8 cellular contexts compared by ENCODE assay signal in the genomic region with DNA sequence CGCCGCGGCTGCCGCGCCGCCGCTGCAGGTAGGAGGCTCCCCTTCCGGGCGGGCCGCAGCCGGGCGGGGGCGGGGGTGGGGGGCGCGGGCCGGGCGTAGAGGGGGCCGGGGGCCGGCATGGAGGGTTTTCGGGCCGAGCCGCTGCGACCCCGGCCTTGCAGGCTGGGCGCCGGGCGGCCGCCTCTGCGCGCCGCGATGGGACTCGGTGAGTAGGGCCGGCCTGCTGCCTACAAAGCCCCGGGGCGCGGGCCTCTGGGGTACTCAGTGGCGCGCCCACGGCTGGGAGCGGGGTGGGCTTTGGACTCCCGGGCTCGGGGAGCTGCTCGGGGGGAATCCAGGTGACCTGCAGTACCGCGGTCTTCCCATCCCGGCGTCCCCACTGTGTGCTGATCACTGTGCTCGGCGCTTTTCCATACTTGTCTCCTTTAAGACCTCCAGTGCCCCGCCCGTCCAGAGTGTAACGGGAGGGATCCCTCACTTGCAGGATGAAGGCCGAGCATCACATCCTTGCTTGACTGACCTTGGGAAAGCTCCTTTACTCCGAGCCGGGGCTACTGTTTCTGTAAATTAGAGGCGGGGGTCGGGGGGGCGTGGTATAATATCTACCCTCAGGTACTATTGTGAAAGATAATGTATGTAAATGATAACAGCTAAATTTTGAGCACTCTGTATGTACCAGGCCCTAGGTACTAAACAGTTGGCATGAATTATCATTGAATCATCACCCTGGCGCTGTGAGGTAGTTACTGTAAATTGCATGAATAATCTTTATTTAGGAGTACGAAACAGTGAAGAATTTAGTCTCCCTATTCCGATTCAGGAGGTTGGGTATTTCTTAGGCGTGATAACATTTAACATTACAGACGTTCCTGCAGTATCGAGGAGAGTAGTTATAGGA. TPM values are rescaled to one million over a fixed set of nuclear protein-coding genes. Genes with fewer than 3 reads are reported as not detected.
DNase-seq lines count a peak whose midpoint lies in the region; ATAC-seq, FAIRE-seq and TF ChIP-seq lines count a peak whose summit lies in the region.

No MANE protein-coding gene starts in this region.

- H2AFZ ChIP-seq in SK-N-SH (ENCODE audit: low read depth), result no peak overlapping the region

- H3K9me3 ChIP-seq in SK-N-SH (no peaks in the 10 kb centered on the region), skeletal muscle tissue (ENCODE audit: control insufficient read depth in 3 of 3, low read length in 3 of 3) (no peaks in the 10 kb centered on the region)

- H3K4me2 ChIP-seq in SK-N-SH, result peak overlapping the region; percentile 76

- H3K79me2 ChIP-seq in SK-N-SH (ENCODE audit: insufficient read depth), result peaks cover 56% of the 10 kb centered on the region

- peak overlapping the region; percentile 92 to 99 for H3K27ac ChIP-seq in SK-N-SH (ENCODE audit: low read depth in 2 of 2, low read length in 1 of 2)
- H3K27ac ChIP-seq in skeletal muscle tissue (ENCODE audit: low read depth, low read length), result peak overlapping the region; percentile 74

- peak overlapping the region; percentile 73 for H3K4me3 Mint-ChIP-seq in Calu3 (ENCODE audit: low read depth, unreplicated experiment)

- H3K9ac ChIP-seq in SK-N-SH, result peak overlapping the region; percentile 95
- H3K9ac ChIP-seq in skeletal muscle tissue (ENCODE audit: low read depth in 1 of 3, low read length in 3 of 3), result peak overlapping the region; percentile 82 to 85 (median 82)

- H3K4me3 ChIP-seq in SK-N-SH (ENCODE audit: low read depth in 2 of 2, low read length in 1 of 2) (peak overlapping the region; percentile 73 to 84), skeletal muscle tissue (ENCODE audit: low read length in 3 of 3) (peak overlapping the region; percentile 68 to 80 (median 76))

- CTCF ChIA-PET in Calu3 (lab: Charles Lee), result interaction anchor here (0.7 kb wide), 1 partner anchor 15 kb away, joined by 3 read pairs; no protein-coding TSS in a partner anchor
- CTCF ChIA-PET in SK-N-SH (lab: Yijun Ruan, JAX), result interaction anchor here (0.9 to 3.5 kb wide), 5 partner anchors 10 to 174 kb away, joined by 3 to 29 read pairs (median 4); no protein-coding TSS in a partner anchor

- peaks cover 32% of the 10 kb centered on the region for H3K4me1 Mint-ChIP-seq in Calu3 (ENCODE audit: low read depth, unreplicated experiment)

- H3F3A ChIP-seq in SK-N-SH (replicated peaks; ENCODE audit: insufficient read depth), result peaks cover 37% of the 10 kb centered on the region

- BruUV-seq in Calu3 (replicated peaks; lab: Mats Ljungman, UMichigan), result TSS peak; percentile 49

- ATAC-seq in GM21515 (IDR thresholded peaks at IDR 0.05; ENCODE audit: unreplicated experiment), result peak; percentile 55

- TF ChIP-seq RAD21 in SK-N-SH (IDR thresholded peaks at IDR 0.05; ENCODE audit: low read length), result no peak

- H3K36me3 ChIP-seq in SK-N-SH (replicated peaks in 1 of 2; ENCODE audit: control insufficient read depth in 1 of 2, insufficient read depth in 2 of 2, low read length in 1 of 2) (peaks cover 0 to 5% of the 10 kb centered on the region in 2 experiments), skeletal muscle tissue (ENCODE audit: control insufficient read depth in 3 of 3, insufficient read depth in 3 of 3, low read length in 3 of 3) (no peaks in the 10 kb centered on the region)

- no peaks in the 10 kb centered on the region for H3K9me3 Mint-ChIP-seq in Calu3 (ENCODE audit: low read depth, unreplicated experiment)

- peaks cover 29% of the 10 kb centered on the region for H3K36me3 Mint-ChIP-seq in Calu3 (ENCODE audit: insufficient read depth, unreplicated experiment)

- TF ChIP-seq EP300 in SK-N-SH (IDR thresholded peaks at IDR 0.05; ENCODE audit: borderline replicate concordance in 1 of 2, low read depth in 1 of 2, low read length in 1 of 2), result no peak

- POLR2A ChIA-PET in SK-N-SH (lab: Yijun Ruan, JAX), result interaction anchor here (0.7 to 2.3 kb wide), 4 partner anchors 16 to 607 kb away, joined by 3 to 14 read pairs (median 4); partner anchors contain the start of gene TEX10

- H3K27ac Mint-ChIP-seq in Calu3 (ENCODE audit: unreplicated experiment), result peak overlapping the region; percentile 89

- H3K9me2 ChIP-seq in SK-N-SH, result no peaks in the 10 kb centered on the region

- 3% methylated on average over 24 of the region's 65 CpGs for WGBS in SK-N-SH (ENCODE audit: low lambda C conversion rate)

- H4K20me1 ChIP-seq in SK-N-SH (ENCODE audit: insufficient read depth), result no peaks in the 10 kb centered on the region

- H3K27me3 ChIP-seq in SK-N-SH (ENCODE audit: insufficient read depth) (no peaks in the 10 kb centered on the region), skeletal muscle tissue (ENCODE audit: control insufficient read depth in 3 of 3, insufficient read depth in 3 of 3, low read length in 3 of 3) (no peaks in the 10 kb centered on the region)

- no peak for TF ChIP-seq CTCF in Calu3 (IDR thresholded peaks at IDR 0.05; ENCODE audit: unreplicated experiment)
- no peak for TF ChIP-seq CTCF in SK-N-SH (IDR thresholded peaks at IDR 0.05)

- peak; percentile 28 for DNase-seq in Calu3
- peak; percentile 58 for DNase-seq in HTR-8/SVneo (ENCODE audit: insufficient read length, low spot score)
- no peak for DNase-seq in SK-N-SH
- DNase-seq in central memory CD4-positive, alpha-beta T cell, result peak; percentile 30
- peak; percentile 63 for DNase-seq in iris pigment epithelial cell (ENCODE audit: low read depth)
- DNase-seq in NK-92 treated with Interleukin-12 subunit alpha and Interleukin-12 subunit beta, amount 100 ng/mL, for 24 hours (lab: John Stamatoyannopoulos, UW), result no peak

- no peaks in the 10 kb centered on the region for H3K27me3 Mint-ChIP-seq in Calu3 (ENCODE audit: unreplicated experiment)

- intact Hi-C loops in Calu3 (cut with micrococcal nuclease; ENCODE audit: unreplicated experiment), result loop anchor here (5.0 kb wide), 2 partner anchors 75 to 160 kb away; partner anchors contain the start of gene TEX10

- H3K4me1 ChIP-seq in SK-N-SH (ENCODE audit: control insufficient read depth in 1 of 2, insufficient read depth in 2 of 2, low read depth in 1 of 2, low read length in 1 of 2) (peaks cover 9 to 22% of the 10 kb centered on the region in 2 experiments; a peak in 3 of 4 replicates), skeletal muscle tissue (ENCODE audit: control insufficient read depth in 3 of 3, insufficient read depth in 3 of 3, low read length in 3 of 3) (peaks cover 20 to 35% (median 24%) of the 10 kb centered on the region in 3 donors)

- no peak for FAIRE-seq in HTR-8/SVneo (lab: Jason Lieb, UNC)

TF ChIP-seq in SK-N-SH, 30 proteins besides CTCF, POLR2A, EP300 and RAD21:
- TF ChIP-seq USF1 (IDR thresholded peaks at IDR 0.05; ENCODE audit: borderline replicate concordance, low read depth) (no peak), FOSL2 (IDR thresholded peaks at IDR 0.05; ENCODE audit: borderline replicate concordance, low read depth) (peak; percentile 41; the same call in 1 of the 2 replicates), TAF1 (IDR thresholded peaks at IDR 0.05; ENCODE audit: borderline replicate concordance, low read depth, low read length) (peak; percentile 58; the same call in 1 of the 2 replicates), MAX (IDR thresholded peaks at IDR 0.05; ENCODE audit: low read depth) (peak; percentile 21; the same call in 1 of the 2 replicates)

RNA-seq across cellular contexts. Expression of gene MSANTD3, which starts 0.7 kb away (rescaled TPM):
- total RNA-seq in Calu3 (2022) (16.3 and 23.5 TPM in 2 replicates), skeletal muscle tissue (15.7 TPM)
- polyA plus RNA-seq in SK-N-SH (2012; rRNA removed), result 42.3 and 48.3 TPM in 2 replicates
- polyA plus RNA-seq in SK-N-SH (2012; cell fraction: cytosol; rRNA removed), result 49.4 and 49.6 TPM in 2 replicates
- polyA plus RNA-seq in SK-N-SH (2012; cell fraction: nucleus; rRNA removed), result 25.6 TPM in 2 replicates

RNA-seq across cellular contexts. Expression of gene TMEFF1, which starts 45.3 kb away (rescaled TPM):
- total RNA-seq in Calu3 (2022) (1.7 TPM in 2 replicates), skeletal muscle tissue (not detected)
- 2.1 and 2.5 TPM in 2 replicates for polyA plus RNA-seq in SK-N-SH (2012; rRNA removed)
- polyA plus RNA-seq in SK-N-SH (2012; cell fraction: cytosol; rRNA removed), result 2.4 and 3.4 TPM in 2 replicates
- polyA plus RNA-seq in SK-N-SH (2012; cell fraction: nucleus; rRNA removed), result 0.68 and 1.1 TPM in 2 replicates

Comparison
In these comparisons a context has a peak if more than half of its experiments do, and no peak if none do; other contexts are left out.
1. DNase-seq: peak in Calu3 (single experiment), HTR-8/SVneo (single experiment), central memory CD4-positive, alpha-beta T cell (single experiment) and iris pigment epithelial cell (single experiment); none in SK-N-SH (single experiment) and NK-92 treated with Interleukin-12 subunit alpha and Interleukin-12 subunit beta, amount 100 ng/mL, for 24 hours (single experiment).